8 cellular contexts compared by ENCODE assay signal in genomic region chr2:172200495-172201085, GRCh38.
DNase-seq lines count a peak whose midpoint lies in the region; ATAC-seq and TF ChIP-seq lines count a peak whose summit lies in the region.

No MANE protein-coding gene starts in this region.

- peak; percentile 28 to 34 for DNase-seq in stimulated activated CD4-positive, alpha-beta T cell treated with anti-CD3 and anti-CD28 coated beads, Interleukin-2, amount 100 ng/mL, for 48 hours
- no peak for DNase-seq in stimulated activated CD4-positive, alpha-beta T cell treated with anti-CD3 and anti-CD28 coated beads, Interleukin-12 subunit alpha, Interleukin-12 subunit beta, amount 100 ng/mL, for 4 hours
- no peak for DNase-seq in Peyer's patch
- DNase-seq in fibroblast of pulmonary artery (ENCODE audit: low read depth) = peak; percentile 60
- no peak for DNase-seq in upper lobe of left lung
- DNase-seq in SHP77 (lab: John Stamatoyannopoulos, UW) = no peak
- no peak for DNase-seq in cerebellar nuclear complex (lab: John Stamatoyannopoulos, UW)

- no peak for TF ChIP-seq POLR2A in Peyer's patch (IDR thresholded peaks at IDR 0.05)
- no peak for TF ChIP-seq POLR2A in upper lobe of left lung (IDR thresholded peaks at IDR 0.05)

- WGBS in upper lobe of left lung, 2 donors = 74 to 84% methylated on average over 2 of the region's 2 CpGs

- peak in 5 of 6 experiments; percentile 10 to 65 (median 56) for TF ChIP-seq CTCF in Peyer's patch (IDR thresholded peaks at IDR 0.05)
- peak; percentile 54 for TF ChIP-seq CTCF in fibroblast of pulmonary artery (IDR thresholded peaks at IDR 0.05; ENCODE audit: low read length, missing control alignments)
- TF ChIP-seq CTCF in upper lobe of left lung (IDR thresholded peaks at IDR 0.05) = peak; percentile 28 to 55 (median 41)

- no peaks in the 10 kb centered on the region for H3K4me1 ChIP-seq in Peyer's patch
- H3K4me1 ChIP-seq in upper lobe of left lung = no peaks in the 10 kb centered on the region

- ATAC-seq in upper lobe of left lung (ENCODE audit: low FRiP score in 2 of 2) = no peak
- no peak for ATAC-seq in GM18867 (IDR thresholded peaks at IDR 0.05; ENCODE audit: unreplicated experiment)

- H3K36me3 ChIP-seq in Peyer's patch (no peaks in the 10 kb centered on the region), upper lobe of left lung (no peaks in the 10 kb centered on the region)

- H3K27me3 ChIP-seq in Peyer's patch (no peaks in the 10 kb centered on the region), upper lobe of left lung (no peaks in the 10 kb centered on the region)

- H3K9me3 ChIP-seq in Peyer's patch (peaks cover 0 to 6% (median 0%) of the 10 kb centered on the region in 4 donors), upper lobe of left lung (peaks cover 4 to 12% (median 7%) of the 10 kb centered on the region in 4 donors)

- H3K4me3 ChIP-seq in Peyer's patch = no peak overlapping the region
- H3K4me3 ChIP-seq in fibroblast of pulmonary artery (replicated peaks; ENCODE audit: low read depth, low read length) = no peak overlapping the region
- no peak overlapping the region for H3K4me3 ChIP-seq in upper lobe of left lung

- no peak overlapping the region for H3K27ac ChIP-seq in Peyer's patch
- H3K27ac ChIP-seq in upper lobe of left lung = no peak overlapping the region

- no peak for TF ChIP-seq EP300 in upper lobe of left lung (IDR thresholded peaks at IDR 0.05)

Comparison
In these comparisons a context has a peak if more than half of its experiments do, and no peak if none do; other contexts are left out.
1. DNase-seq: peak in stimulated activated CD4-positive, alpha-beta T cell treated with anti-CD3 and anti-CD28 coated beads, Interleukin-2, amount 100 ng/mL, for 48 hours (2 of 2) and fibroblast of pulmonary artery (single experiment); none in stimulated activated CD4-positive, alpha-beta T cell treated with anti-CD3 and anti-CD28 coated beads, Interleukin-12 subunit alpha, Interleukin-12 subunit beta, amount 100 ng/mL, for 4 hours (single experiment), Peyer's patch (0 of 3), upper lobe of left lung (0 of 2), SHP77 (0 of 2) and cerebellar nuclear complex (0 of 2).
2. Peak in every context shown above with its lines, with median percentiles within 50 percentile points of each other: CTCF ChIP-seq.